ENCODE assay signal across 1 cellular context in genomic region chr9:137429974-137430722, GRCh38.
A peak's percentile ranks its signal among the peaks of the same experiment; 100 is the strongest.
TF ChIP-seq lines count a peak whose summit lies in the region.

No MANE protein-coding gene starts in this region.

TF ChIP-seq in K562, 482 proteins besides CTCF, POLR2A, EP300 and RAD21 (continued from another document and continues in another):
- TF ChIP-seq, protein P1, sequence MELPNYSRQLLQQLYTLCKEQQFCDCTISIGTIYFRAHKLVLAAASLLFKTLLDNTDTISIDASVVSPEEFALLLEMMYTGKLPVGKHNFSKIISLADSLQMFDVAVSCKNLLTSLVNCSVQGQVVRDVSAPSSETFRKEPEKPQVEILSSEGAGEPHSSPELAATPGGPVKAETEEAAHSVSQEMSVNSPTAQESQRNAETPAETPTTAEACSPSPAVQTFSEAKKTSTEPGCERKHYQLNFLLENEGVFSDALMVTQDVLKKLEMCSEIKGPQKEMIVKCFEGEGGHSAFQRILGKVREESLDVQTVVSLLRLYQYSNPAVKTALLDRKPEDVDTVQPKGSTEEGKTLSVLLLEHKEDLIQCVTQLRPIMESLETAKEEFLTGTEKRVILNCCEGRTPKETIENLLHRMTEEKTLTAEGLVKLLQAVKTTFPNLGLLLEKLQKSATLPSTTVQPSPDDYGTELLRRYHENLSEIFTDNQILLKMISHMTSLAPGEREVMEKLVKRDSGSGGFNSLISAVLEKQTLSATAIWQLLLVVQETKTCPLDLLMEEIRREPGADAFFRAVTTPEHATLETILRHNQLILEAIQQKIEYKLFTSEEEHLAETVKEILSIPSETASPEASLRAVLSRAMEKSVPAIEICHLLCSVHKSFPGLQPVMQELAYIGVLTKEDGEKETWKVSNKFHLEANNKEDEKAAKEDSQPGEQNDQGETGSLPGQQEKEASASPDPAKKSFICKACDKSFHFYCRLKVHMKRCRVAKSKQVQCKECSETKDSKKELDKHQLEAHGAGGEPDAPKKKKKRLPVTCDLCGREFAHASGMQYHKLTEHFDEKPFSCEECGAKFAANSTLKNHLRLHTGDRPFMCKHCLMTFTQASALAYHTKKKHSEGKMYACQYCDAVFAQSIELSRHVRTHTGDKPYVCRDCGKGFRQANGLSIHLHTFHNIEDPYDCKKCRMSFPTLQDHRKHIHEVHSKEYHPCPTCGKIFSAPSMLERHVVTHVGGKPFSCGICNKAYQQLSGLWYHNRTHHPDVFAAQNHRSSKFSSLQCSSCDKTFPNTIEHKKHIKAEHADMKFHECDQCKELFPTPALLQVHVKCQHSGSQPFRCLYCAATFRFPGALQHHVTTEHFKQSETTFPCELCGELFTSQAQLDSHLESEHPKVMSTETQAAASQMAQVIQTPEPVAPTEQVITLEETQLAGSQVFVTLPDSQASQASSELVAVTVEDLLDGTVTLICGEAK (IDR thresholded peaks at IDR 0.05): no peak
- TF ChIP-seq, protein P1 (CRISPR knock-in tag; IDR thresholded peaks at IDR 0.05): no peak
- TF ChIP-seq PHB2 (IDR thresholded peaks at IDR 0.05; ENCODE audit: low read depth) (no peak), CEBPZ (IDR thresholded peaks at IDR 0.05; ENCODE audit: borderline replicate concordance, low read depth, low read length) (no peak), DMBX1 (CRISPR knock-in tag; IDR thresholded peaks at IDR 0.05; ENCODE audit: borderline replicate concordance) (no peak), SP1 (CRISPR knock-in tag; IDR thresholded peaks at IDR 0.05) (peak; percentile 78), BRF1 (IDR thresholded peaks at IDR 0.05; ENCODE audit: borderline replicate concordance, extremely low read depth, insufficient read length) (no peak), ZNF707 (CRISPR knock-in tag; conservative IDR thresholded peaks at IDR 0.05) (no peak), ZNF668 (CRISPR knock-in tag; IDR thresholded peaks at IDR 0.05) (no peak), MYC (IDR thresholded peaks at IDR 0.05; ENCODE audit: low read depth, low read length) (0 out of 2 replicates have a peak, but pooled peaks have one; percentile 24), MYC (CRISPR knock-in tag; IDR thresholded peaks at IDR 0.05; ENCODE audit: borderline replicate concordance, low read depth) (no peak), ZNF740 (CRISPR knock-in tag; IDR thresholded peaks at IDR 0.05) (peak; percentile 86), ZNF740 (tag; IDR thresholded peaks at IDR 0.05) (peak in 1 of 2 experiments; percentile 59; a peak in 1 of 4 replicates), ATF7 (IDR thresholded peaks at IDR 0.05) (0 out of 2 replicates have a peak, but pooled peaks have one; percentile 22), STAT6 (CRISPR knock-in tag; IDR thresholded peaks at IDR 0.05) (no peak), MED1 (CRISPR knock-in tag; IDR thresholded peaks at IDR 0.05; ENCODE audit: borderline replicate concordance) (no peak), POLR2AphosphoS2 (IDR thresholded peaks at IDR 0.05; ENCODE audit: low read length) (peak; percentile 51; the same call in 1 of the 2 replicates), PHB (CRISPR knock-in tag; IDR thresholded peaks at IDR 0.05) (no peak), RBBP5 (IDR thresholded peaks at IDR 0.05; ENCODE audit: borderline replicate concordance, insufficient read depth, low read length, poor library complexity, severe bottlenecking) (peak; percentile 22), MIER1 (IDR thresholded peaks at IDR 0.05; ENCODE audit: low read depth) (no peak), ZNF197 (CRISPR knock-in tag; IDR thresholded peaks at IDR 0.05; ENCODE audit: low read depth) (no peak), CBX5 (IDR thresholded peaks at IDR 0.05; ENCODE audit: borderline replicate concordance, low read depth) (no peak), CXXC5 (CRISPR knock-in tag; IDR thresholded peaks at IDR 0.05) (0 out of 2 replicates have a peak, but pooled peaks have one; percentile 22), ZBTB5 (IDR thresholded peaks at IDR 0.05) (no peak), ILK (tag; IDR thresholded peaks at IDR 0.05; ENCODE audit: borderline replicate concordance, low read depth) (no peak), CTBP1 (IDR thresholded peaks at IDR 0.05; ENCODE audit: borderline replicate concordance) (peak; percentile 29; the same call in 1 of the 2 replicates), SIN3A (IDR thresholded peaks at IDR 0.05; ENCODE audit: borderline replicate concordance in 2 of 2, control insufficient read depth in 1 of 2, low read depth in 2 of 2, low read length in 2 of 2) (no peak), E2F3 (CRISPR knock-in tag; IDR thresholded peaks at IDR 0.05) (no peak), ZNF146 (CRISPR knock-in tag; IDR thresholded peaks at IDR 0.05; ENCODE audit: unreplicated experiment) (no peak), RBM39 (optimal IDR thresholded peaks at IDR 0.05; ENCODE audit: low read depth, low read length) (no peak), ZNF140 (CRISPR knock-in tag; IDR thresholded peaks at IDR 0.05) (no peak)
- TF ChIP-seq, protein P2, sequence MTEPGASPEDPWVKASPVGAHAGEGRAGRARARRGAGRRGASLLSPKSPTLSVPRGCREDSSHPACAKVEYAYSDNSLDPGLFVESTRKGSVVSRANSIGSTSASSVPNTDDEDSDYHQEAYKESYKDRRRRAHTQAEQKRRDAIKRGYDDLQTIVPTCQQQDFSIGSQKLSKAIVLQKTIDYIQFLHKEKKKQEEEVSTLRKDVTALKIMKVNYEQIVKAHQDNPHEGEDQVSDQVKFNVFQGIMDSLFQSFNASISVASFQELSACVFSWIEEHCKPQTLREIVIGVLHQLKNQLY (CRISPR knock-in tag; conservative IDR thresholded peaks at IDR 0.05): no peak
- TF ChIP-seq, protein P3, sequence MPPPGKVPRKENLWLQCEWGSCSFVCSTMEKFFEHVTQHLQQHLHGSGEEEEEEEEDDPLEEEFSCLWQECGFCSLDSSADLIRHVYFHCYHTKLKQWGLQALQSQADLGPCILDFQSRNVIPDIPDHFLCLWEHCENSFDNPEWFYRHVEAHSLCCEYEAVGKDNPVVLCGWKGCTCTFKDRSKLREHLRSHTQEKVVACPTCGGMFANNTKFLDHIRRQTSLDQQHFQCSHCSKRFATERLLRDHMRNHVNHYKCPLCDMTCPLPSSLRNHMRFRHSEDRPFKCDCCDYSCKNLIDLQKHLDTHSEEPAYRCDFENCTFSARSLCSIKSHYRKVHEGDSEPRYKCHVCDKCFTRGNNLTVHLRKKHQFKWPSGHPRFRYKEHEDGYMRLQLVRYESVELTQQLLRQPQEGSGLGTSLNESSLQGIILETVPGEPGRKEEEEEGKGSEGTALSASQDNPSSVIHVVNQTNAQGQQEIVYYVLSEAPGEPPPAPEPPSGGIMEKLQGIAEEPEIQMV (tag; conservative IDR thresholded peaks at IDR 0.05; ENCODE audit: low read depth): no peak
- TF ChIP-seq, protein P4, sequence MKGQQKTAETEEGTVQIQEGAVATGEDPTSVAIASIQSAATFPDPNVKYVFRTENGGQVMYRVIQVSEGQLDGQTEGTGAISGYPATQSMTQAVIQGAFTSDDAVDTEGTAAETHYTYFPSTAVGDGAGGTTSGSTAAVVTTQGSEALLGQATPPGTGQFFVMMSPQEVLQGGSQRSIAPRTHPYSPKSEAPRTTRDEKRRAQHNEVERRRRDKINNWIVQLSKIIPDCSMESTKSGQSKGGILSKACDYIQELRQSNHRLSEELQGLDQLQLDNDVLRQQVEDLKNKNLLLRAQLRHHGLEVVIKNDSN (CRISPR knock-in tag; IDR thresholded peaks at IDR 0.05): peak; percentile 69
